Comparison of ENCODE assay signal across 18 cellular contexts in genomic region chr17:3828151-3828851, GRCh38. TPM values are rescaled to one million over a fixed set of nuclear protein-coding genes. Genes with fewer than 3 reads are reported as not detected.
DNase-seq lines count a peak whose midpoint lies in the region; ATAC-seq and TF ChIP-seq lines count a peak whose summit lies in the region.
"Had no signal": no experiment of that assay in that cellular context is flagged by ENCODE, and none has a peak within 500 bp of the region (broad histone marks: within the 10 kb centered on the region; RNA-seq: fewer than 3 reads in every experiment).

No MANE protein-coding gene starts in this region.

- H3K27ac Mint-ChIP-seq in nephron, result peak overlapping the region; percentile 48 to 85 (median 76)

- H3K9me3 ChIP-seq in BE2C (no peaks in the 10 kb centered on the region), testis (no peaks in the 10 kb centered on the region)
- H3K9me3 ChIP-seq: pancreas had no signal

- intact Hi-C loops in testis (cut with DNase I; ENCODE audit: low total_unique reads), result no loop called here

- H3K4me1 Mint-ChIP-seq in nephron, result peaks cover 16% of the 10 kb centered on the region

- H3K36me3 ChIP-seq in BE2C (peaks cover 8% of the 10 kb centered on the region), testis (ENCODE audit: low read depth, missing control alignments) (no peaks in the 10 kb centered on the region)

- H3K4me3 Mint-ChIP-seq in nephron, result no peak overlapping the region
- H3K4me3 Mint-ChIP-seq: stimulated activated effector memory CD8-positive, alpha-beta T cell treated with anti-CD3 and anti-CD28 coated beads, Interleukin-12 subunit alpha, Interleukin-12 subunit beta, amount 100 ng/mL, for 72 hours had no signal

- H3K9me3 Mint-ChIP-seq in nephron, result no peaks in the 10 kb centered on the region
- H3K9me3 Mint-ChIP-seq: stimulated activated effector memory CD8-positive, alpha-beta T cell treated with anti-CD3 and anti-CD28 coated beads, Interleukin-12 subunit alpha, Interleukin-12 subunit beta, amount 100 ng/mL, for 72 hours had no signal

- H3K4me1 ChIP-seq in BE2C (no peaks in the 10 kb centered on the region), testis (peaks cover 7% of the 10 kb centered on the region)
- H3K4me1 ChIP-seq: pancreas had no signal

- H3K27me3 Mint-ChIP-seq in nephron (ENCODE audit: low read depth), result no peaks in the 10 kb centered on the region

- WGBS in testis, 2 donors, result 56 to 63% methylated on average over 7 of the region's 7 CpGs

- TF ChIP-seq CTCF in nephron (IDR thresholded peaks at IDR 0.05; ENCODE audit: unreplicated experiment in 3 of 3), result no peak
- no peak for TF ChIP-seq CTCF in BE2C (IDR thresholded peaks at IDR 0.05; ENCODE audit: low read depth, low read length)
- no peak for TF ChIP-seq CTCF in testis (IDR thresholded peaks at IDR 0.05)

- H3K36me3 Mint-ChIP-seq in nephron (ENCODE audit: low read depth), result peaks cover 66% of the 10 kb centered on the region

- ATAC-seq in HG03469 (IDR thresholded peaks at IDR 0.05; ENCODE audit: unreplicated experiment), result no peak
- ATAC-seq: GM12878; pancreas; stimulated activated effector memory CD8-positive, alpha-beta T cell treated with anti-CD3 and anti-CD28 coated beads, Interleukin-12 subunit alpha, Interleukin-12 subunit beta, amount 100 ng/mL, for 72 hours had no signal

- no peaks in the 10 kb centered on the region for H3K27me3 ChIP-seq in BE2C
- no peaks in the 10 kb centered on the region for H3K27me3 ChIP-seq in testis
- H3K27me3 ChIP-seq: pancreas had no signal

- DNase-seq in AG08396 (ENCODE audit: low spot score) (peak; percentile 41), NCI-H1694 (lab: John Stamatoyannopoulos, UW) (peak; percentile 19), fibroblast of peridontal ligament (ENCODE audit: extremely low read depth) (peak; percentile 29), BE2C (no peak), testis (no peak), NCI-H748 (lab: John Stamatoyannopoulos, UW; ENCODE audit: unreplicated experiment) (no peak)
- DNase-seq: activated CD8-positive, alpha-beta memory T cell treated with anti-CD3 and anti-CD28 coated beads, Interleukin-2, amount 50 U/mL, for 4 hours; anterior cingulate cortex; C1 segment of cervical spinal cord; DND-41; hippocampal formation; KBM-7; pancreas; stimulated activated CD4-positive, alpha-beta T cell treated with anti-CD3 and anti-CD28 coated beads, Interleukin-4, amount 100 ng/mL, for 1 hour had no signal

- H3K27ac ChIP-seq in testis, result no peak overlapping the region
- H3K27ac ChIP-seq: pancreas had no signal

- H3K4me3 ChIP-seq in BE2C (ENCODE audit: low read depth, low read length) (no peak overlapping the region), testis (no peak overlapping the region)
- H3K4me3 ChIP-seq: GM12878, pancreas had no signal

- no peak for TF ChIP-seq POLR2A in testis (IDR thresholded peaks at IDR 0.05)

RNA-seq across cellular contexts. Expression of gene NCBP3, which starts 17.7 kb away (rescaled TPM):
- polyA plus RNA-seq in BE2C (2012; ENCODE audit: insufficient read depth, insufficient read length, low read depth), result 13.3 TPM
- total RNA-seq in testis, result 10 to 100 TPM; 37.2 to 37.7 TPM
- 61.6 TPM for polyA plus RNA-seq in testis (ENCODE audit: insufficient read depth, low read depth, low replicate concordance)

RNA-seq across cellular contexts. Expression of gene ITGAE, which starts 27.3 kb away (rescaled TPM):
- 26.4 TPM for polyA plus RNA-seq in BE2C (2012; ENCODE audit: insufficient read depth, insufficient read length, low read depth)
- total RNA-seq in testis, result 10 to 100 TPM; 13.1 to 16.1 TPM
- 46.7 TPM for polyA plus RNA-seq in testis (ENCODE audit: insufficient read depth, low read depth, low replicate concordance)

Comparison
In these comparisons a context has a peak if more than half of its experiments do, and no peak if none do; other contexts are left out.
1. DNase-seq: peak in AG08396 (single experiment), NCI-H1694 (single experiment) and fibroblast of peridontal ligament (single experiment); none in BE2C (single experiment), testis (single experiment) and NCI-H748 (single experiment).